ENCODE assay signal across 9 cellular contexts in genomic region chr7:100159099-100159623, GRCh38. TPM values are rescaled to one million over a fixed set of nuclear protein-coding genes. Genes with fewer than 3 reads are reported as not detected.
DNase-seq lines count a peak whose midpoint lies in the region; ATAC-seq, FAIRE-seq and TF ChIP-seq lines count a peak whose summit lies in the region.
"Had no signal": no experiment of that assay in that cellular context is flagged by ENCODE, and none has a peak within 500 bp of the region (broad histone marks: within the 10 kb centered on the region; RNA-seq: fewer than 3 reads in every experiment).

No MANE protein-coding gene starts in this region.

- FAIRE-seq in kidney (lab: Jason Lieb, UNC) = no peak

- DNase-seq in activated CD4-positive, alpha-beta T cell treated with anti-CD3 and anti-CD28 coated beads, Interleukin-2, amount 10 ng/mL, durations not matched to agents 7 days and 5 days = no peak
- no peak for DNase-seq in activated CD4-positive, alpha-beta T cell treated with anti-CD3 and anti-CD28 coated beads, Interleukin-2, amount 50 U/mL, for 4 hours
- DNase-seq in kidney (no peak), thoracic aorta (ENCODE audit: low spot score) (no peak), NCI-H187 (lab: John Stamatoyannopoulos, UW) (no peak)

- H3K36me3 Mint-ChIP-seq in activated CD4-positive, alpha-beta T cell treated with anti-CD3 and anti-CD28 coated beads, Interleukin-2, amount 10 ng/mL, durations not matched to agents 7 days and 5 days (ENCODE audit: low read depth) = peaks cover 34% of the 10 kb centered on the region
- peaks cover 34% of the 10 kb centered on the region for H3K36me3 Mint-ChIP-seq in activated T-helper 17 cell treated with anti-CD3 and anti-CD28 coated beads, Interleukin-2, amount 50 U/mL, for 72 hours (ENCODE audit: low read depth)

- POLR2A ChIA-PET in activated CD4-positive, alpha-beta T cell treated with anti-CD3 and anti-CD28 coated beads, Interleukin-2, amount 10 ng/mL, durations not matched to agents 7 days and 5 days (lab: Charles Lee) = interaction anchor here (0.7 kb wide), 1 partner anchor 535 kb away, joined by 4 read pairs; no protein-coding TSS in a partner anchor

- peaks cover 2 to 13% of the 10 kb centered on the region in 2 donors for H3K36me3 ChIP-seq in kidney (ENCODE audit: control insufficient read depth in 1 of 2, insufficient read depth in 2 of 2, low read length in 2 of 2)
- peaks cover 12% of the 10 kb centered on the region for H3K36me3 ChIP-seq in thoracic aorta

- no peaks in the 10 kb centered on the region for H3K27me3 Mint-ChIP-seq in activated CD4-positive, alpha-beta T cell treated with anti-CD3 and anti-CD28 coated beads, Interleukin-2, amount 10 ng/mL, durations not matched to agents 7 days and 5 days
- H3K27me3 Mint-ChIP-seq in activated T-helper 17 cell treated with anti-CD3 and anti-CD28 coated beads, Interleukin-2, amount 50 U/mL, for 72 hours = no peaks in the 10 kb centered on the region

- H3K4me3 ChIP-seq in kidney (ENCODE audit: low read length in 2 of 2) (peak overlapping the region; percentile 71 to 72), thoracic aorta (peak overlapping the region; percentile 99)

- H3K27me3 ChIP-seq in thoracic aorta (replicated peaks; ENCODE audit: insufficient read depth) = no peaks in the 10 kb centered on the region

- no peak for ATAC-seq in activated T-helper 17 cell treated with anti-CD3 and anti-CD28 coated beads, Interleukin-2, amount 50 U/mL, for 72 hours (replicated peaks)
- ATAC-seq in thoracic aorta (ENCODE audit: insufficient number of reproducible peaks, low FRiP score, low read depth) (no peak), GM21619 (IDR thresholded peaks at IDR 0.05; ENCODE audit: unreplicated experiment) (no peak), HG03439 (IDR thresholded peaks at IDR 0.05; ENCODE audit: unreplicated experiment) (no peak)

- H3K4me3 Mint-ChIP-seq in activated CD4-positive, alpha-beta T cell treated with anti-CD3 and anti-CD28 coated beads, Interleukin-2, amount 10 ng/mL, durations not matched to agents 7 days and 5 days = peak overlapping the region; percentile 78
- H3K4me3 Mint-ChIP-seq in activated T-helper 17 cell treated with anti-CD3 and anti-CD28 coated beads, Interleukin-2, amount 50 U/mL, for 72 hours = peak overlapping the region; percentile 82

- peak overlapping the region; percentile 59 to 75 for H3K9ac ChIP-seq in kidney (ENCODE audit: low read length in 2 of 2)

- no peak for TF ChIP-seq CTCF in kidney (IDR thresholded peaks at IDR 0.05; ENCODE audit: borderline replicate concordance, extremely low read depth, insufficient read depth)
- no peak for TF ChIP-seq CTCF in thoracic aorta (IDR thresholded peaks at IDR 0.05)

- H3K4me1 Mint-ChIP-seq in activated CD4-positive, alpha-beta T cell treated with anti-CD3 and anti-CD28 coated beads, Interleukin-2, amount 10 ng/mL, durations not matched to agents 7 days and 5 days = peaks cover 69% of the 10 kb centered on the region
- peaks cover 16% of the 10 kb centered on the region for H3K4me1 Mint-ChIP-seq in activated T-helper 17 cell treated with anti-CD3 and anti-CD28 coated beads, Interleukin-2, amount 50 U/mL, for 72 hours

- no peaks in the 10 kb centered on the region for H3K9me3 ChIP-seq in kidney (ENCODE audit: control insufficient read depth in 1 of 2, low read length in 2 of 2)
- no peaks in the 10 kb centered on the region for H3K9me3 ChIP-seq in thoracic aorta
- H3K9me3 ChIP-seq: mucosa of descending colon had no signal

- H3K27ac Mint-ChIP-seq in activated CD4-positive, alpha-beta T cell treated with anti-CD3 and anti-CD28 coated beads, Interleukin-2, amount 10 ng/mL, durations not matched to agents 7 days and 5 days = peak overlapping the region; percentile 86
- peak overlapping the region; percentile 73 for H3K27ac Mint-ChIP-seq in activated T-helper 17 cell treated with anti-CD3 and anti-CD28 coated beads, Interleukin-2, amount 50 U/mL, for 72 hours

- no peaks in the 10 kb centered on the region for H3K9me3 Mint-ChIP-seq in activated CD4-positive, alpha-beta T cell treated with anti-CD3 and anti-CD28 coated beads, Interleukin-2, amount 10 ng/mL, durations not matched to agents 7 days and 5 days
- no peaks in the 10 kb centered on the region for H3K9me3 Mint-ChIP-seq in activated T-helper 17 cell treated with anti-CD3 and anti-CD28 coated beads, Interleukin-2, amount 50 U/mL, for 72 hours

- intact Hi-C loops in kidney (cut with DNase I) = no loop called here

- CTCF ChIA-PET in activated CD4-positive, alpha-beta T cell treated with anti-CD3 and anti-CD28 coated beads, Interleukin-2, amount 10 ng/mL, durations not matched to agents 7 days and 5 days (lab: Charles Lee) = interaction anchor here (1.3 to 1.8 kb wide), 3 partner anchors 17 to 59 kb away, joined by 3 to 5 read pairs (median 3); no protein-coding TSS in a partner anchor

- H3K4me1 ChIP-seq in kidney (ENCODE audit: control insufficient read depth in 1 of 2, insufficient read depth in 1 of 2, low read depth in 1 of 2, low read length in 2 of 2) (peaks cover 4 to 8% of the 10 kb centered on the region in 2 donors), thoracic aorta (ENCODE audit: control insufficient read depth in 1 of 2, low read depth in 2 of 2) (peaks cover 15 to 17% of the 10 kb centered on the region in 2 donors)

- H3K27ac ChIP-seq in kidney (ENCODE audit: low read depth in 2 of 2, low read length in 2 of 2) (peak overlapping the region in 1 of 2 donors; percentile 13), thoracic aorta (peak overlapping the region; percentile 72 to 82)

RNA-seq across cellular contexts. Expression of gene TRAPPC14, which starts 0.6 kb away (rescaled TPM):
- 10 to 100 TPM; 54.0 to 54.6 TPM for total RNA-seq in activated CD4-positive, alpha-beta T cell treated with anti-CD3 and anti-CD28 coated beads, Interleukin-2, amount 10 ng/mL, durations not matched to agents 7 days and 5 days
- total RNA-seq in activated T-helper 17 cell treated with anti-CD3 and anti-CD28 coated beads, Interleukin-2, amount 50 U/mL, for 72 hours = 10 to 100 TPM; 15.4 to 22.1 TPM
- total RNA-seq in kidney = 27.1 TPM
- polyA plus RNA-seq in kidney (ENCODE audit: insufficient read depth, low read depth, low replicate concordance) = 14.8 TPM
- 10 to 100 TPM; 14.0 to 18.0 TPM for total RNA-seq in thoracic aorta

RNA-seq across cellular contexts. Expression of gene GAL3ST4, which starts 9.3 kb away (rescaled TPM):
- total RNA-seq in activated CD4-positive, alpha-beta T cell treated with anti-CD3 and anti-CD28 coated beads, Interleukin-2, amount 10 ng/mL, durations not matched to agents 7 days and 5 days = 10 to 100 TPM; 14.2 to 15.6 TPM
- 1 to 10 TPM; 1.1 to 3.9 TPM for total RNA-seq in activated T-helper 17 cell treated with anti-CD3 and anti-CD28 coated beads, Interleukin-2, amount 50 U/mL, for 72 hours
- total RNA-seq in kidney = 3.2 TPM
- 1.2 TPM for polyA plus RNA-seq in kidney (ENCODE audit: insufficient read depth, low read depth, low replicate concordance)
- total RNA-seq in thoracic aorta = 10 to 100 TPM in 1 of 2 donors, 1 to 10 TPM in 1; 8.3 to 18.7 TPM

RNA-seq across cellular contexts. Expression of gene LAMTOR4, which starts 10.4 kb away (rescaled TPM):
- 100 to 1,000 TPM; 124 to 172 TPM for total RNA-seq in activated CD4-positive, alpha-beta T cell treated with anti-CD3 and anti-CD28 coated beads, Interleukin-2, amount 10 ng/mL, durations not matched to agents 7 days and 5 days
- 100 to 1,000 TPM; 129 to 132 TPM for total RNA-seq in activated T-helper 17 cell treated with anti-CD3 and anti-CD28 coated beads, Interleukin-2, amount 50 U/mL, for 72 hours
- 122 TPM for total RNA-seq in kidney
- 470 TPM for polyA plus RNA-seq in kidney (ENCODE audit: insufficient read depth, low read depth, low replicate concordance)
- total RNA-seq in thoracic aorta = 100 to 1,000 TPM; 125 to 205 TPM

RNA-seq across cellular contexts. Expression of gene GPC2, which starts 18.0 kb away (rescaled TPM):
- total RNA-seq in activated CD4-positive, alpha-beta T cell treated with anti-CD3 and anti-CD28 coated beads, Interleukin-2, amount 10 ng/mL, durations not matched to agents 7 days and 5 days = 10 to 100 TPM; 13.9 to 20.9 TPM
- total RNA-seq in activated T-helper 17 cell treated with anti-CD3 and anti-CD28 coated beads, Interleukin-2, amount 50 U/mL, for 72 hours = 1 to 10 TPM; 2.8 to 4.9 TPM
- 1.8 TPM for total RNA-seq in kidney
- polyA plus RNA-seq in kidney (ENCODE audit: insufficient read depth, low read depth, low replicate concordance) = 0.73 TPM
- total RNA-seq in thoracic aorta = 1 to 10 TPM; 1.8 to 5.0 TPM

RNA-seq across cellular contexts. Expression of gene STAG3, which starts 18.6 kb away (rescaled TPM):
- total RNA-seq in activated CD4-positive, alpha-beta T cell treated with anti-CD3 and anti-CD28 coated beads, Interleukin-2, amount 10 ng/mL, durations not matched to agents 7 days and 5 days = 10 to 100 TPM; 24.2 to 24.7 TPM
- total RNA-seq in activated T-helper 17 cell treated with anti-CD3 and anti-CD28 coated beads, Interleukin-2, amount 50 U/mL, for 72 hours = 10 to 100 TPM in 1 of 2 donors, 1 to 10 TPM in 1; 7.8 to 22.1 TPM
- 3.7 TPM for total RNA-seq in kidney
- 3.4 TPM for polyA plus RNA-seq in kidney (ENCODE audit: insufficient read depth, low read depth, low replicate concordance)
- under 1 TPM; 0.56 to 0.95 TPM for total RNA-seq in thoracic aorta
